ENCODE assay signal across 9 cellular contexts in genomic region chr2:98026927-98027522, GRCh38. TPM values are rescaled to one million over a fixed set of nuclear protein-coding genes. Genes with fewer than 3 reads are reported as not detected.
A peak's percentile ranks its signal among the peaks of the same experiment; 100 is the strongest.
DNase-seq lines count a peak whose midpoint lies in the region; ATAC-seq, FAIRE-seq and TF ChIP-seq lines count a peak whose summit lies in the region.
"Had no signal": no experiment of that assay in that cellular context is flagged by ENCODE, and none has a peak within 500 bp of the region (broad histone marks: within the 10 kb centered on the region; RNA-seq: fewer than 3 reads in every experiment).

No MANE protein-coding gene starts in this region.

- ATAC-seq in GM21619 (IDR thresholded peaks at IDR 0.05; ENCODE audit: unreplicated experiment) (peak; percentile 85), left ventricle myocardium superior (peak; percentile 63)

- H3K36me3 Mint-ChIP-seq in chondrocyte (ENCODE audit: low read depth) (no peaks in the 10 kb centered on the region), mesothelial cell of epicardium (no peaks in the 10 kb centered on the region)

- peak; percentile 94 for FAIRE-seq in GM18507 (lab: Jason Lieb, UNC)
- FAIRE-seq: bronchial epithelial cell had no signal

- intact Hi-C loops in left ventricle myocardium superior (cut with micrococcal nuclease): no loop called here

- TF ChIP-seq CTCF in chondrocyte (IDR thresholded peaks at IDR 0.05) (no peak), mesothelial cell of epicardium (IDR thresholded peaks at IDR 0.05; ENCODE audit: unreplicated experiment) (no peak)

- H3K27me3 Mint-ChIP-seq in chondrocyte (ENCODE audit: low read depth) (peaks cover 33% of the 10 kb centered on the region), mesothelial cell of epicardium (ENCODE audit: low read depth) (peaks cover 8% of the 10 kb centered on the region)

- H3K4me3 Mint-ChIP-seq in chondrocyte (ENCODE audit: unreplicated experiment): no peak overlapping the region
- no peak overlapping the region for H3K4me3 Mint-ChIP-seq in mesothelial cell of epicardium

- H3K9me3 Mint-ChIP-seq in chondrocyte (ENCODE audit: low read depth) (no peaks in the 10 kb centered on the region), mesothelial cell of epicardium (no peaks in the 10 kb centered on the region)

- H3K4me1 Mint-ChIP-seq in chondrocyte (ENCODE audit: low read depth) (no peaks in the 10 kb centered on the region), mesothelial cell of epicardium (no peaks in the 10 kb centered on the region)

- peak; percentile 37 for DNase-seq in GM18507 (ENCODE audit: extremely low spot score, insufficient read length, low read depth)
- DNase-seq in KG1 (lab: John Stamatoyannopoulos, UW): peak; percentile 20
- DNase-seq in left ventricle myocardium superior: no peak
- DNase-seq in chondrocyte (ENCODE audit: low spot score): no peak
- no peak for DNase-seq in T1000 (lab: John Stamatoyannopoulos, UW)
- DNase-seq in SW480 (ENCODE audit: low spot score): no peak
- DNase-seq in mesothelial cell of epicardium (ENCODE audit: low spot score in 2 of 2, unreplicated experiment in 2 of 2): no peak

- H3K27ac Mint-ChIP-seq in chondrocyte (ENCODE audit: unreplicated experiment): no peak overlapping the region
- no peak overlapping the region for H3K27ac Mint-ChIP-seq in mesothelial cell of epicardium

RNA-seq across cellular contexts. Expression of gene TMEM131, which starts 31.3 kb away (rescaled TPM):
- total RNA-seq in left ventricle myocardium superior (29.0 TPM), chondrocyte (31.0 to 31.7 TPM (median 31.4 TPM) in 3 replicates), mesothelial cell of epicardium (46.9 to 52.9 TPM (median 50.7 TPM) in 3 replicates)

RNA-seq across cellular contexts. Expression of gene VWA3B, which starts 59.9 kb away (rescaled TPM):
- total RNA-seq in left ventricle myocardium superior (not detected), chondrocyte (not detected in 3 replicates), mesothelial cell of epicardium (not detected in 3 replicates)
- total RNA-seq: bronchial epithelial cell had no signal

Comparison
In these comparisons a context has a peak if more than half of its experiments do, and no peak if none do; other contexts are left out.
1. DNase-seq: peak in GM18507 (single experiment) and KG1 (single experiment); none in left ventricle myocardium superior (single experiment), chondrocyte (single experiment), T1000 (single experiment), SW480 (single experiment) and mesothelial cell of epicardium (0 of 2).